Comparison of ENCODE assay signal across 9 cellular contexts in genomic region chr3:184377882-184378445, GRCh38. TPM values are rescaled to one million over a fixed set of nuclear protein-coding genes. Genes with fewer than 3 reads are reported as not detected.
A peak's percentile ranks its signal among the peaks of the same experiment; 100 is the strongest.
DNase-seq lines count a peak whose midpoint lies in the region; ATAC-seq and TF ChIP-seq lines count a peak whose summit lies in the region.
"Had no signal": no experiment of that assay in that cellular context is flagged by ENCODE, and none has a peak within 500 bp of the region (broad histone marks: within the 10 kb centered on the region; RNA-seq: fewer than 3 reads in every experiment).

Gene THPO (minus strand): TSS chr3:184378207. CDS start chr3:184376259, 1,948 bp downstream.

- H4K91ac ChIP-seq in trophoblast cell (ENCODE audit: low read depth, low read length): peak within 1 kb of the TSS; percentile 4

- H3K9ac ChIP-seq in NT2/D1 (ENCODE audit: insufficient read length, low read depth) (peak within 1 kb of the TSS; percentile 66), trophoblast cell (ENCODE audit: low read length) (no peak within 1 kb of the TSS)

- no peaks in the 10 kb centered on the region for H3K9me3 Mint-ChIP-seq in Calu3 (ENCODE audit: low read depth, unreplicated experiment)

- peak within 1 kb of the TSS; percentile 32 for H2AK5ac ChIP-seq in trophoblast cell (ENCODE audit: low read length)

- H3K27ac ChIP-seq in heart right ventricle (peak within 1 kb of the TSS in 9 of 10 donors; percentile 53 to 83 (median 72)), trophoblast cell (ENCODE audit: low read depth, low read length) (no peak within 1 kb of the TSS), ascending aorta (peak within 1 kb of the TSS in 1 of 2 donors; percentile 69)

- peak within 1 kb of the TSS; percentile 41 for H2BK12ac ChIP-seq in trophoblast cell (ENCODE audit: low read length)

- no peak within 1 kb of the TSS for H3K4ac ChIP-seq in trophoblast cell (ENCODE audit: low read depth, low read length)

- peaks cover 38% of the 10 kb centered on the region for H3K27me3 ChIP-seq in NT2/D1 (ENCODE audit: insufficient read depth, insufficient read length)
- H3K27me3 ChIP-seq in heart right ventricle: peaks cover 5 to 70% (median 56%) of the 10 kb centered on the region in 7 donors
- peaks cover 19% of the 10 kb centered on the region for H3K27me3 ChIP-seq in trophoblast cell (ENCODE audit: insufficient read depth, low read length)
- no peaks in the 10 kb centered on the region for H3K27me3 ChIP-seq in ascending aorta

- no peak within 1 kb of the TSS for H4K12ac ChIP-seq in trophoblast cell (ENCODE audit: low read depth, low read length)

- no peak within 1 kb of the TSS for H3K14ac ChIP-seq in trophoblast cell (ENCODE audit: low read length)

- H3K79me2 ChIP-seq in trophoblast cell (ENCODE audit: control insufficient read depth, insufficient read depth, low read length, poor library complexity): peaks cover 1% of the 10 kb centered on the region

- no peak within 1 kb of the TSS for H2AFZ ChIP-seq in trophoblast cell (ENCODE audit: insufficient read depth, low read length, poor library complexity)

- H3K23ac ChIP-seq in trophoblast cell (ENCODE audit: low read length): no peak within 1 kb of the TSS

- WGBS in heart right ventricle, 2 donors: 59 to 63% methylated on average over 7 of the region's 7 CpGs
- no CpG with 5 or more reads among the region's 7 CpGs for WGBS in trophoblast cell (ENCODE audit: extremely low coverage, insufficient coverage, insufficient read length)

- no peak for TF ChIP-seq CTCF in Calu3 (IDR thresholded peaks at IDR 0.05; ENCODE audit: unreplicated experiment)
- TF ChIP-seq CTCF in heart right ventricle (IDR thresholded peaks at IDR 0.05): no peak
- TF ChIP-seq CTCF in mucosa of descending colon (IDR thresholded peaks at IDR 0.05): no peak
- no peak for TF ChIP-seq CTCF in ascending aorta (IDR thresholded peaks at IDR 0.05)

- no peaks in the 10 kb centered on the region for H3K9me3 ChIP-seq in NT2/D1 (ENCODE audit: insufficient read depth, low read length)
- H3K9me3 ChIP-seq in heart right ventricle: no peaks in the 10 kb centered on the region
- H3K9me3 ChIP-seq in trophoblast cell (ENCODE audit: insufficient read depth, low read depth, low read length): peaks cover 2% of the 10 kb centered on the region
- no peaks in the 10 kb centered on the region for H3K9me3 ChIP-seq in mucosa of descending colon
- H3K9me3 ChIP-seq in ascending aorta: no peaks in the 10 kb centered on the region

- no peaks in the 10 kb centered on the region for H3K36me3 Mint-ChIP-seq in Calu3 (ENCODE audit: insufficient read depth, unreplicated experiment)

- peaks cover 94% of the 10 kb centered on the region for H3K27me3 Mint-ChIP-seq in Calu3 (ENCODE audit: unreplicated experiment)

- CTCF ChIA-PET in Calu3 (lab: Charles Lee): interaction anchor here (0.5 kb wide), 1 partner anchor 504 kb away, joined by 4 read pairs; no protein-coding TSS in a partner anchor

- ATAC-seq in heart right ventricle: peak in 2 of 8 donors; percentile 32 to 45
- no peak for ATAC-seq in mucosa of descending colon
- ATAC-seq: PC-3 had no signal

- no peak within 1 kb of the TSS for H3K27ac Mint-ChIP-seq in Calu3 (ENCODE audit: unreplicated experiment)

- no peaks in the 10 kb centered on the region for H3K4me1 Mint-ChIP-seq in Calu3 (ENCODE audit: low read depth, unreplicated experiment)

- no peak within 1 kb of the TSS for H2BK120ac ChIP-seq in trophoblast cell (ENCODE audit: insufficient read depth, low read length, poor library complexity)

- H3K4me3 Mint-ChIP-seq in Calu3 (ENCODE audit: low read depth, unreplicated experiment): peak within 1 kb of the TSS; percentile 52

- BruUV-seq in Calu3 (replicated peaks; lab: Mats Ljungman, UMichigan): no TSS peak

- H3K79me1 ChIP-seq in trophoblast cell (ENCODE audit: low read length): peaks cover 6% of the 10 kb centered on the region

- peak within 1 kb of the TSS; percentile 25 for H3K18ac ChIP-seq in trophoblast cell (ENCODE audit: low read length)

- DNase-seq in Calu3 (no peak), NT2/D1 (ENCODE audit: low read depth, low spot score) (no peak), heart right ventricle (no peak), trophoblast cell (no peak), mucosa of descending colon (no peak), hippocampal formation (lab: John Stamatoyannopoulos, UW) (no peak), ascending aorta (ENCODE audit: low spot score in 2 of 2) (no peak), AML-193 (lab: John Stamatoyannopoulos, UW) (no peak)
- DNase-seq: PC-3 had no signal

- peak within 1 kb of the TSS; percentile 35 for H3K4me2 ChIP-seq in trophoblast cell (ENCODE audit: low read length)

- peak within 1 kb of the TSS; percentile 26 for H4K8ac ChIP-seq in trophoblast cell (ENCODE audit: low read depth, low read length)

- no peaks in the 10 kb centered on the region for H3K36me3 ChIP-seq in NT2/D1 (ENCODE audit: insufficient read depth, insufficient read length, low read length)
- peaks cover 0 to 2% (median 0%) of the 10 kb centered on the region in 9 donors for H3K36me3 ChIP-seq in heart right ventricle
- peaks cover 1% of the 10 kb centered on the region in 2 experiments for H3K36me3 ChIP-seq in trophoblast cell (ENCODE audit: control insufficient read depth in 1 of 2, insufficient read depth in 2 of 2, low read length in 2 of 2)
- no peaks in the 10 kb centered on the region for H3K36me3 ChIP-seq in mucosa of descending colon (ENCODE audit: low read depth)
- no peaks in the 10 kb centered on the region for H3K36me3 ChIP-seq in ascending aorta

- H3K4me3 ChIP-seq in NT2/D1 (ENCODE audit: insufficient read length, low read depth) (peak within 1 kb of the TSS; percentile 40), heart right ventricle (peak within 1 kb of the TSS in 6 of 10 donors; percentile 13 to 56 (median 44)), trophoblast cell (ENCODE audit: low read depth, low read length) (peak within 1 kb of the TSS; percentile 33), mucosa of descending colon (no peak within 1 kb of the TSS), ascending aorta (no peak within 1 kb of the TSS)

- H2BK5ac ChIP-seq in trophoblast cell (ENCODE audit: low read depth, low read length, poor library complexity): no peak within 1 kb of the TSS

- intact Hi-C loops in Calu3 (cut with micrococcal nuclease; ENCODE audit: unreplicated experiment): loop anchor here (10.0 kb wide), 1 partner anchor 137 kb away; no protein-coding TSS in a partner anchor
- intact Hi-C loops in heart right ventricle (cut with DNase I): loop anchor here in 8 of 10 donors (5.0 to 10.0 kb wide), 5 partner anchors 137 to 407 kb away; no protein-coding TSS in a partner anchor
- intact Hi-C loops in mucosa of descending colon (cut with DNase I, micrococcal nuclease): no loop called here
- intact Hi-C loops in ascending aorta (cut with DNase I): no loop called here

- peaks cover 29% of the 10 kb centered on the region for H3K4me1 ChIP-seq in NT2/D1 (ENCODE audit: insufficient read depth, insufficient read length)
- H3K4me1 ChIP-seq in heart right ventricle: peaks cover 8 to 42% (median 21%) of the 10 kb centered on the region in 9 donors
- peaks cover 26 to 27% of the 10 kb centered on the region in 2 experiments for H3K4me1 ChIP-seq in trophoblast cell (ENCODE audit: control insufficient read depth in 1 of 2, insufficient read depth in 2 of 2, low read length in 2 of 2)
- peaks cover 4% of the 10 kb centered on the region for H3K4me1 ChIP-seq in mucosa of descending colon (ENCODE audit: low read depth)
- H3K4me1 ChIP-seq in ascending aorta: peaks cover 0 to 11% of the 10 kb centered on the region in 2 donors

RNA-seq across cellular contexts. Expression of gene THPO, which starts in this region (rescaled TPM):
- not detected in 2 replicates for total RNA-seq in Calu3 (2022)
- total RNA-seq in heart right ventricle: 1 to 10 TPM in 2 of 10 donors, under 1 TPM in 5, not detected in 3; 0.16 to 1.3 (median 0.56) TPM
- polyA plus RNA-seq in heart right ventricle: 1 to 10 TPM in 1 of 2 donors, under 1 TPM in 1; 0.30 to 1.0 TPM
- 0.51 and 0.57 TPM in 2 replicates for polyA plus RNA-seq in trophoblast cell (2013)
- under 1 TPM in 2 of 3 donors, not detected in 1; 0.14 to 0.63 TPM for total RNA-seq in mucosa of descending colon
- total RNA-seq in ascending aorta: not detected
- total RNA-seq: PC-3 had no signal

Comparison
In these comparisons a context has a peak if more than half of its experiments do, and no peak if none do; other contexts are left out.
1. H3K4me3 ChIP-seq: peak in NT2/D1 (single experiment), heart right ventricle (6 of 10) and trophoblast cell (single experiment); none in mucosa of descending colon (single experiment) and ascending aorta (0 of 2).
2. intact Hi-C loops: an anchor here in Calu3 (10.0 kb wide) and heart right ventricle (5.0 to 10.0 kb wide); none called in mucosa of descending colon and ascending aorta.